In genomic region chrY:14628208-14628607, GRCh38 we compare ENCODE assay signal across 34 cellular contexts.
"Had no signal": no experiment of that assay in that cellular context is flagged by ENCODE, and none has a peak within 500 bp of the region (broad histone marks: within the 10 kb centered on the region; RNA-seq: fewer than 3 reads in every experiment).

No MANE protein-coding gene starts in this region.

- FAIRE-seq: astrocyte, bronchial epithelial cell had no signal

- DNase-seq: activated effector memory CD4-positive, alpha-beta T cell treated with anti-CD3 and anti-CD28 coated beads, Interleukin-2, amount 50 U/mL, for 16 hours; activated effector memory CD4-positive, alpha-beta T cell treated with Interleukin-2 at 50 U/mL for 16 hours; activated gamma-delta T cell; activated gamma-delta T cell treated with Interleukin-2 at 50 U/mL for 16 hours; activated naive CD4-positive, alpha-beta T cell; activated naive CD4-positive, alpha-beta T cell treated with anti-CD3 and anti-CD28 coated beads for 36 hours; activated naive CD4-positive, alpha-beta T cell treated with anti-CD3 and anti-CD28 coated beads, Interleukin-2, amount 10 ng/mL, durations not matched to agents 7 days and 5 days; activated naive CD4-positive, alpha-beta T cell treated with anti-CD3 and anti-CD28 coated beads, Interleukin-2, amount 50 U/mL, for 16 hours; activated naive CD4-positive, alpha-beta T cell treated with Interleukin-2 at 50 U/mL for 16 hours; activated naive CD8-positive, alpha-beta T cell treated with anti-CD3 and anti-CD28 coated beads for 36 hours; activated naive CD8-positive, alpha-beta T cell treated with anti-CD3 and anti-CD28 coated beads, Interleukin-2, amount 10 ng/mL, durations not matched to agents 7 days and 5 days; activated naive CD8-positive, alpha-beta T cell treated with anti-CD3 and anti-CD28 coated beads, Interleukin-2, amount 50 U/mL, for 24 hours; activated T-cell treated with anti-CD3 and anti-CD28 coated beads, Interleukin-2, amount 50 U/mL, for 1 hour; activated T-cell treated with anti-CD3 and anti-CD28 coated beads, Interleukin-2, amount 50 U/mL, for 24 hours; activated T-cell treated with anti-CD3 and anti-CD28 coated beads, Interleukin-2, amount 50 U/mL, for 4 hours; activated T-cell treated with anti-CD3 and anti-CD28 coated beads, Interleukin-2, amount 50 U/mL, for 48 hours; activated T-cell treated with anti-CD3 and anti-CD28 coated beads, Interleukin-2, amount 50 U/mL, for 72 hours; adrenal gland; amniotic stem cell; amygdala; anterior cingulate cortex; aorta; body of pancreas; brain microvascular endothelial cell; caudate nucleus; central memory CD4-positive, alpha-beta T cell; cerebellar nuclear complex had no signal

- H3K4me3 ChIP-seq: adrenal gland, ascending aorta, body of pancreas, breast epithelium, cardiac muscle cell had no signal

- H3K4me1 ChIP-seq: adrenal gland, ascending aorta, body of pancreas, breast epithelium had no signal

- ATAC-seq: activated naive CD4-positive, alpha-beta T cell treated with anti-CD3 and anti-CD28 coated beads, Interleukin-2, amount 50 U/mL, for 72 hours; activated naive CD8-positive, alpha-beta T cell treated with anti-CD3 and anti-CD28 coated beads, Interleukin-2, amount 50 U/mL, for 24 hours; activated T-cell treated with anti-CD3 and anti-CD28 coated beads, Interleukin-2, amount 50 U/mL, for 4 hours; activated T-cell treated with anti-CD3 and anti-CD28 coated beads, Interleukin-2, amount 50 U/mL, for 72 hours; activated T-helper 17 cell treated with anti-CD3 and anti-CD28 coated beads, Interleukin-2, amount 50 U/mL, for 72 hours; body of pancreas had no signal

- H3K9me3 ChIP-seq: adrenal gland, ascending aorta, body of pancreas, breast epithelium had no signal

- H3K27me3 ChIP-seq: adrenal gland, ascending aorta, body of pancreas, brain microvascular endothelial cell, breast epithelium, cardiac muscle cell had no signal

- H3K36me3 ChIP-seq: adrenal gland, ascending aorta, brain microvascular endothelial cell, breast epithelium, cardiac muscle cell had no signal

- H3K27ac ChIP-seq: adrenal gland, ascending aorta, body of pancreas, brain microvascular endothelial cell, breast epithelium, cardiac muscle cell had no signal
